ENCODE assay signal across 11 cellular contexts in the genomic region with DNA sequence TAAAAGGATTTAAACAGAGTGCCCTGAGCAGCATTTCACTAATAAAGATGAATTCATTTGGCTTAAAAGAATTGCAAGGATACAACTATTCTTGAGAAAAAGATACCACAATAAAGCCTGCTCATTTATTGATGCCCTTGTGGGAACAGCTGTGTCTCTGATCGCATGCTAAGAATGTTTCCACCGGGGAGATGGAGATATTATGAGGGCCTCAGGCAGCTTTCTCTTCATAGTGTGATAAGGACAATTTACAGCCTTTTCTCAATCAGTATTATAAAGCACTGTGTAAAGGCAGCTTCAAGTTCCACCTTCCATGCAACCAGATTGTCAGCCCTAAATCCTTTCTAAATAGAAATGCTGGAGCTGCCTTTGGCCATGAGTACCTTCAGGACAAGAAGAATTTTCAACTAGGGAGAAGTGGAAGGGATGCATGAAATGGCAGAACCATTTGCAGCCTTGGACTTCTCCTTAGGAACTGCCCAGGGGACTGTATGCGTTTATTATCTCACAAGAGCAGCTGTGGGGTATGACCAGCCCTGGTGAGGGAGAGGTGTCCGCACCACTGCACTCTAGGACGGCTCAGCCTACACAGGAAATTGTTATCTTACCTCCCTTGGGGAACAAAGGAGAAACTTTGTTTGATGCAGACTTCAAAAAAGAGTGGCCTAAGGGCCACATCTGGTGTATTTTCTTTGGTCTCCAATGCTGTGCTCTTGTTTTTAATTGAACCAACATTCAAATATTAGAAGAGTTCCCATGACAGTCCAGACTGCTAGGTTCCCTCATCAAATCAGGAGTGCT.
DNase-seq lines count a peak whose midpoint lies in the region; ATAC-seq lines count a peak whose summit lies in the region.
"Had no signal": no experiment of that assay in that cellular context is flagged by ENCODE, and none has a peak within 500 bp of the region (broad histone marks: within the 10 kb centered on the region; RNA-seq: fewer than 3 reads in every experiment).

No MANE protein-coding gene starts in this region.

- no peak overlapping the region for H3K23ac ChIP-seq in trophoblast cell (ENCODE audit: low read length)

- no peak overlapping the region for H2BK5ac ChIP-seq in trophoblast cell (ENCODE audit: low read depth, low read length, poor library complexity)

- H3K79me2 ChIP-seq in trophoblast cell (ENCODE audit: control insufficient read depth, insufficient read depth, low read length, poor library complexity): no peaks in the 10 kb centered on the region

- DNase-seq in NCI-H146 treated with DMSO at 0.1 percent for 48 hours (lab: John Stamatoyannopoulos, UW; ENCODE audit: unreplicated experiment) (peak; percentile 4), naive B cell (peak; percentile 24), NCI-H748 (lab: John Stamatoyannopoulos, UW; ENCODE audit: unreplicated experiment) (no peak), A172 (ENCODE audit: low spot score) (no peak), trophoblast cell (no peak), cardiac septum (ENCODE audit: low spot score) (no peak)
- DNase-seq: Kasumi-1; stimulated activated naive CD4-positive, alpha-beta T cell had no signal

- peaks cover 27 to 39% (median 37%) of the 10 kb centered on the region in 3 donors for H3K4me1 Mint-ChIP-seq in naive B cell

- H3K27me3 Mint-ChIP-seq in naive B cell: no peaks in the 10 kb centered on the region

- H3K4me3 ChIP-seq in trophoblast cell (ENCODE audit: low read depth, low read length): no peak overlapping the region
- H3K4me3 ChIP-seq: Peyer's patch had no signal

- no peaks in the 10 kb centered on the region for H3K27me3 ChIP-seq in trophoblast cell (ENCODE audit: insufficient read depth, low read length)
- H3K27me3 ChIP-seq: Peyer's patch had no signal

- H3K4ac ChIP-seq in trophoblast cell (ENCODE audit: low read depth, low read length): no peak overlapping the region

- H3K27ac Mint-ChIP-seq in naive B cell: peak overlapping the region in 5 of 6 donors; percentile 21 to 89 (median 78)

- H3K4me2 ChIP-seq in trophoblast cell (ENCODE audit: low read length): no peak overlapping the region

- no peak overlapping the region for H2AFZ ChIP-seq in trophoblast cell (ENCODE audit: insufficient read depth, low read length, poor library complexity)

- no peak overlapping the region for H4K12ac ChIP-seq in trophoblast cell (ENCODE audit: low read depth, low read length)

- intact Hi-C loops in cardiac septum (cut with DNase I): no loop called here

- no peak overlapping the region for H4K91ac ChIP-seq in trophoblast cell (ENCODE audit: low read depth, low read length)

- H3K9me3 ChIP-seq in trophoblast cell (ENCODE audit: insufficient read depth, low read depth, low read length): peaks cover 2% of the 10 kb centered on the region
- H3K9me3 ChIP-seq: Peyer's patch had no signal

- no peaks in the 10 kb centered on the region for H3K36me3 ChIP-seq in trophoblast cell (ENCODE audit: control insufficient read depth in 1 of 2, insufficient read depth in 2 of 2, low read length in 2 of 2)
- H3K36me3 ChIP-seq: Peyer's patch had no signal

- no peak overlapping the region for H2BK12ac ChIP-seq in trophoblast cell (ENCODE audit: low read length)

- no peak overlapping the region for H3K27ac ChIP-seq in trophoblast cell (ENCODE audit: low read depth, low read length)
- H3K27ac ChIP-seq: Peyer's patch had no signal

- no peaks in the 10 kb centered on the region for H3K36me3 Mint-ChIP-seq in naive B cell

- no peaks in the 10 kb centered on the region for H3K79me1 ChIP-seq in trophoblast cell (ENCODE audit: low read length)

- H3K9ac ChIP-seq in trophoblast cell (ENCODE audit: low read length): no peak overlapping the region

- no peak overlapping the region for H3K14ac ChIP-seq in trophoblast cell (ENCODE audit: low read length)

- no peak overlapping the region for H3K18ac ChIP-seq in trophoblast cell (ENCODE audit: low read length)

- H3K4me3 Mint-ChIP-seq in naive B cell: peak overlapping the region; percentile 39 to 87 (median 70)

- no peak overlapping the region for H4K8ac ChIP-seq in trophoblast cell (ENCODE audit: low read depth, low read length)

- no peak overlapping the region for H2BK120ac ChIP-seq in trophoblast cell (ENCODE audit: insufficient read depth, low read length, poor library complexity)

- ATAC-seq in GM18511 (IDR thresholded peaks at IDR 0.05; ENCODE audit: unreplicated experiment) (peak; percentile 68), HG02610 (IDR thresholded peaks at IDR 0.05; ENCODE audit: unreplicated experiment) (peak; percentile 90), naive B cell (ENCODE audit: low read depth in 2 of 2) (peak; percentile 64 to 67)

- no peaks in the 10 kb centered on the region for H3K4me1 ChIP-seq in trophoblast cell (ENCODE audit: control insufficient read depth in 1 of 2, insufficient read depth in 2 of 2, low read length in 2 of 2)
- H3K4me1 ChIP-seq: Peyer's patch had no signal

- no peak overlapping the region for H2AK5ac ChIP-seq in trophoblast cell (ENCODE audit: low read length)

- H3K9me3 Mint-ChIP-seq in naive B cell: peaks cover 0 to 5% (median 0%) of the 10 kb centered on the region in 7 donors

- WGBS in trophoblast cell (ENCODE audit: extremely low coverage, insufficient coverage, insufficient read length): no CpG with 5 or more reads among the region's 5 CpGs

Comparison
In these comparisons a context has a peak if more than half of its experiments do, and no peak if none do; other contexts are left out.
1. DNase-seq: peak in NCI-H146 treated with DMSO at 0.1 percent for 48 hours (single experiment) and naive B cell (single experiment); none in NCI-H748 (single experiment), A172 (single experiment), trophoblast cell (0 of 2) and cardiac septum (single experiment).
2. Peak in every context shown above with its lines, with median percentiles within 50 percentile points of each other: ATAC-seq.